Comparison of ENCODE assay signal across 2 cellular contexts in genomic region chr17:65953316-65954147, GRCh38.
TF ChIP-seq lines count a peak whose summit lies in the region.

No MANE protein-coding gene starts in this region.

TF ChIP-seq in GM23338, 12 proteins besides CTCF, POLR2A, EP300 and RAD21:
- no peak for TF ChIP-seq REST (IDR thresholded peaks at IDR 0.05; ENCODE audit: unreplicated experiment)
- no peak for TF ChIP-seq CREB1 (CRISPR knock-in tag; IDR thresholded peaks at IDR 0.05; ENCODE audit: low read depth)
- no peak for TF ChIP-seq NANOG (IDR thresholded peaks at IDR 0.05; ENCODE audit: borderline replicate concordance)
- TF ChIP-seq EZH2 (IDR thresholded peaks at IDR 0.05; ENCODE audit: low read depth, unreplicated experiment) = no peak
- TF ChIP-seq STAT1 (IDR thresholded peaks at IDR 0.05; ENCODE audit: unreplicated experiment) = no peak
- no peak for TF ChIP-seq ZNF331 (CRISPR knock-in tag; IDR thresholded peaks at IDR 0.05; ENCODE audit: low read depth)
- TF ChIP-seq ETS1 (IDR thresholded peaks at IDR 0.05) = no peak
- no peak for TF ChIP-seq ZNF462 (CRISPR knock-in tag; IDR thresholded peaks at IDR 0.05)
- no peak for TF ChIP-seq JUNB (IDR thresholded peaks at IDR 0.05; ENCODE audit: unreplicated experiment)
- no peak for TF ChIP-seq POLR2AphosphoS5 (IDR thresholded peaks at IDR 0.05; ENCODE audit: low read depth)
- TF ChIP-seq EZH2phosphoT487 (IDR thresholded peaks at IDR 0.05; ENCODE audit: unreplicated experiment) = no peak
- TF ChIP-seq ZNF114 (CRISPR knock-in tag; IDR thresholded peaks at IDR 0.05) = no peak
TF ChIP-seq in GM23338: peak in this region for 0.

TF ChIP-seq in H1, 55 proteins besides CTCF, POLR2A, EP300 and RAD21:
- no peak for TF ChIP-seq MAX (IDR thresholded peaks at IDR 0.05)
- TF ChIP-seq JUN (IDR thresholded peaks at IDR 0.05; ENCODE audit: low read depth, low read length) = no peak
- TF ChIP-seq TEAD4 (IDR thresholded peaks at IDR 0.05; ENCODE audit: low read depth, low read length) = no peak
- no peak for TF ChIP-seq HDAC2 (IDR thresholded peaks at IDR 0.05; ENCODE audit: borderline replicate concordance in 1 of 2, low read depth in 2 of 2, low read length in 2 of 2)
- TF ChIP-seq ZNF274 (IDR thresholded peaks at IDR 0.05; ENCODE audit: borderline replicate concordance, extremely low read depth, low read length) = no peak
- no peak for TF ChIP-seq GTF2F1 (IDR thresholded peaks at IDR 0.05; ENCODE audit: borderline replicate concordance, low read depth, low read length)
- no peak for TF ChIP-seq SP2 (IDR thresholded peaks at IDR 0.05; ENCODE audit: low read length)
- TF ChIP-seq CTBP2 (IDR thresholded peaks at IDR 0.05; ENCODE audit: borderline replicate concordance, insufficient read depth, insufficient read length, low read length) = no peak
